ENCODE assay signal across 8 cellular contexts in the genomic region with DNA sequence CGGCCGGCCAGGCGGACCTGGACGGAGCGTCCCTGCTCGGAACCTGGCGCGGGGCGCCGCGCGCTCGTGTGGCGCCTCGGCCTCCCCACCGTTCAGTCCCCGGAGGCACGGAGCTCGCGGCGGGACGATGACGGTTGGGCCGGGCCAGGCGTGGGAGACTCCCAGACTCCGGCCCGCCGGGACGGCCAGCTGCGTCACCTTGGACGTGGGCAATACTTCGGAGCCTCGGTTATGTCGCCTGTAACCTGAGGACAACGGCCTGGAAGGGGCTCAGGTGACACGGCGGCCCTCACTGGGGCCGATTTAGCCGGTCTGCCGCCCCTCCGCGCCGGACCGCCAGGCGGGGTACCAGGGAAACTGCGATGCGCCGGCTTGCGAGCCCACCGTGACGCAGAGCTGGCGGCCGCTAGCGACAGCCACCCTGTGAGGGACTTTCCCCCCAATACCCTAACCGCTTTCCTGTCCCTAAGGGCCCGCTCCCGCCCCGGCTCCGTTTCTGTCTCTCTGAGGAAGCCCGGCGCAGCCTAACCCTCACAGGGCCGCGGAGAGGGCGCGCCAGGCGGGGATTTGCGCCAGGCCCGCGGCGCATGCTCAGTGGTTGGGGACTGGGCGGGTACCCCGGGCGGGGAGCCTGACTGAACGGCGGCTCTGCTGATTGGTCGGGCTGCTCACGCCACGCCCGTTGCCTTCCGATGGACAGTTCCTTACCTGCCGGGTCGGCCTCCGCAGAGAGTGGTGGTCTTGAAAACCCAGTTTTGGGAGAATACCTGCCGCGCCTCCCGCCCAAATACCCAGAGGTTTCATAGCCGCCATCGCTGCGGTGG.
DNase-seq lines count a peak whose midpoint lies in the region; ATAC-seq and TF ChIP-seq lines count a peak whose summit lies in the region.

No MANE protein-coding gene starts in this region.

- POLR2A ChIA-PET in T-cell (lab: Charles Lee), result interaction anchor here in 1 of 2 donors (0.6 to 1.3 kb wide), 2 partner anchors 41 to 1863 kb away, joined by 7 to 13 read pairs; no protein-coding TSS in a partner anchor

- H3K9me3 Mint-ChIP-seq in HFFc6 (no peaks in the 10 kb centered on the region), T-cell (no peaks in the 10 kb centered on the region)

- H3K36me3 Mint-ChIP-seq in HFFc6 (ENCODE audit: low read depth) (no peaks in the 10 kb centered on the region), T-cell (no peaks in the 10 kb centered on the region)

- H3K27me3 ChIP-seq in upper lobe of left lung, result peaks cover 0 to 4% (median 2%) of the 10 kb centered on the region in 4 donors

- H3K27ac ChIP-seq in upper lobe of left lung, result peak overlapping the region; percentile 91 to 98 (median 96)

- CTCF ChIA-PET in T-cell (lab: Charles Lee), result interaction anchor here in 1 of 2 donors (0.7 kb wide), 1 partner anchor 114 kb away, joined by 3 read pairs; no protein-coding TSS in a partner anchor

- H3K36me3 ChIP-seq in upper lobe of left lung, result no peaks in the 10 kb centered on the region

- H3K27ac Mint-ChIP-seq in HFFc6, result peak overlapping the region; percentile 83
- H3K27ac Mint-ChIP-seq in T-cell, result peak overlapping the region; percentile 98 to 99

- DNase-seq in GM04504 (ENCODE audit: low read depth) (peak; percentile 61), HFFc6 (peak; percentile 73), NCI-H1092 (lab: John Stamatoyannopoulos, UW) (peak; percentile 94), T-cell (peak; percentile 84 to 95 (median 90)), amniotic stem cell (lab: John Stamatoyannopoulos, UW) (peak; percentile 37), left cardiac atrium (peak; percentile 92), posterior vena cava (ENCODE audit: low spot score) (peak; percentile 97), upper lobe of left lung (peak; percentile 94 to 97)

- no peaks in the 10 kb centered on the region for H3K9me3 ChIP-seq in upper lobe of left lung

- peaks cover 10 to 39% (median 29%) of the 10 kb centered on the region in 4 donors for H3K4me1 ChIP-seq in upper lobe of left lung

- intact Hi-C loops in left cardiac atrium (cut with DNase I), result no loop called here
- intact Hi-C loops in posterior vena cava (cut with DNase I), result no loop called here

- no peak for TF ChIP-seq EP300 in upper lobe of left lung (IDR thresholded peaks at IDR 0.05)

- H3K4me3 Mint-ChIP-seq in HFFc6 (peak overlapping the region; percentile 98), T-cell (peak overlapping the region; percentile 94 to 99 (median 98))

- peak overlapping the region; percentile 71 to 89 (median 80) for H3K4me3 ChIP-seq in upper lobe of left lung

- TF ChIP-seq CTCF in HFFc6 (IDR thresholded peaks at IDR 0.05) (peak; percentile 49), upper lobe of left lung (IDR thresholded peaks at IDR 0.05) (peak in 5 of 6 experiments; percentile 19 to 69 (median 49))

- H3K4me1 Mint-ChIP-seq in HFFc6 (ENCODE audit: low read depth) (peaks cover 19% of the 10 kb centered on the region), T-cell (peaks cover 39 to 46% (median 43%) of the 10 kb centered on the region in 3 donors)

- peak; percentile 79 to 81 (median 80) for ATAC-seq in T-cell (replicated peaks in 1 of 4)
- ATAC-seq in left cardiac atrium, result peak; percentile 97 to 98
- ATAC-seq in upper lobe of left lung (ENCODE audit: low FRiP score in 2 of 2), result peak; percentile 96 to 97

- peak in 3 of 4 donors; percentile 84 to 89 (median 86) for TF ChIP-seq POLR2A in upper lobe of left lung (IDR thresholded peaks at IDR 0.05)

- 2% methylated on average over 47 of the region's 89 CpGs; no CpG with 5 or more reads in 1 of the 2 donors for WGBS in upper lobe of left lung, 2 donors

- H3K27me3 Mint-ChIP-seq in HFFc6 (ENCODE audit: insufficient read depth), result peaks cover 8% of the 10 kb centered on the region
- H3K27me3 Mint-ChIP-seq in T-cell, result no peaks in the 10 kb centered on the region

Comparison
In these comparisons a context has a peak if more than half of its experiments do, and no peak if none do; other contexts are left out.
1. Peak in every context shown above with its lines: DNase-seq, ATAC-seq, H3K4me3 ChIP-seq and H3K27ac ChIP-seq.
2. DNase-seq: peak in every context shown above with its lines; median percentile 97 in posterior vena cava; 96 in upper lobe of left lung; 94 in NCI-H1092; 92 in left cardiac atrium; 90 in T-cell; 73 in HFFc6; 61 in GM04504; 37 in amniotic stem cell.